15 cellular contexts compared by ENCODE assay signal in the genomic region with DNA sequence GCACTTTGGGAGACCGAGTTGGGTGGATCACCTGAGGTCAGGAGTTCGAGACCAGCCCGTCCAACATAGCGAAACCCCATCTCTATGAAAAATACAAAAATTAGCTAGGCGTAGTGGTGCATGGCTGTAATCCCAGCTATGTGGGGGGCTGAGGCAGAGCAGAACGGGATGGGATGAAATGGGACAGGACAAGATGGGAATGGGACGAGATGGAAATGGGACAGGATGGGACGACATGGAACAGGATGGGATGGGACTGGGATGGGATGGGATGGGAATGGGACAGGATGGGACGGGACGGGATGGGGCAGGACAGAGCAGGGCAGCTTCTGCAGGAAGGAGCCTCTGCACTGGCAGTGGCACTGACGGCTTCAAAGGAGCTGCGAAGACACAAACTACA.
DNase-seq lines count a peak whose midpoint lies in the region; ATAC-seq and TF ChIP-seq lines count a peak whose summit lies in the region.
"Had no signal": no experiment of that assay in that cellular context is flagged by ENCODE, and none has a peak within 500 bp of the region (broad histone marks: within the 10 kb centered on the region; RNA-seq: fewer than 3 reads in every experiment).

No MANE protein-coding gene starts in this region.

- TF ChIP-seq CTCF in RWPE1 (conservative IDR thresholded peaks at IDR 0.05; ENCODE audit: low read depth) (no peak), chondrocyte (IDR thresholded peaks at IDR 0.05) (no peak)

- H3K4me1 Mint-ChIP-seq in activated T-cell treated with anti-CD3 and anti-CD28 coated beads, Interleukin-2, amount 50 U/mL, for 72 hours (ENCODE audit: low read depth) = peaks cover 95% of the 10 kb centered on the region
- peaks cover 71% of the 10 kb centered on the region for H3K4me1 Mint-ChIP-seq in chondrocyte (ENCODE audit: low read depth)
- peaks cover 93% of the 10 kb centered on the region for H3K4me1 Mint-ChIP-seq in stimulated activated effector memory CD8-positive, alpha-beta T cell treated with anti-CD3 and anti-CD28 coated beads, Interleukin-12 subunit alpha, Interleukin-12 subunit beta, amount 100 ng/mL, for 72 hours

- H3K27ac Mint-ChIP-seq in activated T-cell treated with anti-CD3 and anti-CD28 coated beads, Interleukin-2, amount 50 U/mL, for 72 hours = peak overlapping the region; percentile 90
- peak overlapping the region; percentile 61 for H3K27ac Mint-ChIP-seq in chondrocyte (ENCODE audit: unreplicated experiment)
- H3K27ac Mint-ChIP-seq in stimulated activated effector memory CD8-positive, alpha-beta T cell treated with anti-CD3 and anti-CD28 coated beads, Interleukin-12 subunit alpha, Interleukin-12 subunit beta, amount 100 ng/mL, for 72 hours = peak overlapping the region; percentile 50

- H3K27me3 Mint-ChIP-seq in activated T-cell treated with anti-CD3 and anti-CD28 coated beads, Interleukin-2, amount 50 U/mL, for 72 hours (ENCODE audit: low read depth) = no peaks in the 10 kb centered on the region
- H3K27me3 Mint-ChIP-seq in chondrocyte (ENCODE audit: low read depth) = no peaks in the 10 kb centered on the region

- peak overlapping the region; percentile 75 for H3K27ac ChIP-seq in RWPE1
- H3K27ac ChIP-seq: left ventricle myocardium inferior, psoas muscle had no signal

- peaks cover 4 to 17% of the 10 kb centered on the region in 2 donors for H3K36me3 Mint-ChIP-seq in activated T-cell treated with anti-CD3 and anti-CD28 coated beads, Interleukin-2, amount 50 U/mL, for 72 hours (ENCODE audit: insufficient read depth in 2 of 2)
- no peaks in the 10 kb centered on the region for H3K36me3 Mint-ChIP-seq in chondrocyte (ENCODE audit: low read depth)
- peaks cover 46% of the 10 kb centered on the region for H3K36me3 Mint-ChIP-seq in stimulated activated effector memory CD8-positive, alpha-beta T cell treated with anti-CD3 and anti-CD28 coated beads, Interleukin-12 subunit alpha, Interleukin-12 subunit beta, amount 100 ng/mL, for 72 hours

- H3K9me3 Mint-ChIP-seq in activated T-cell treated with anti-CD3 and anti-CD28 coated beads, Interleukin-2, amount 50 U/mL, for 72 hours = peaks cover 0 to under 1% of the 10 kb centered on the region in 2 donors
- no peaks in the 10 kb centered on the region for H3K9me3 Mint-ChIP-seq in chondrocyte (ENCODE audit: low read depth)
- H3K9me3 Mint-ChIP-seq in stimulated activated effector memory CD8-positive, alpha-beta T cell treated with anti-CD3 and anti-CD28 coated beads, Interleukin-12 subunit alpha, Interleukin-12 subunit beta, amount 100 ng/mL, for 72 hours = peaks cover under 1% of the 10 kb centered on the region
- H3K9me3 Mint-ChIP-seq: endodermal cell had no signal

- POLR2A ChIA-PET in RWPE1 (lab: Yijun Ruan, JAX; ENCODE audit: low non-redundant PET) = no interaction called here

- no peak for DNase-seq in activated T-cell treated with anti-CD3 and anti-CD28 coated beads, Interleukin-2, amount 50 U/mL, for 72 hours
- no peak for DNase-seq in activated T-cell treated with anti-CD3 and anti-CD28 coated beads, Interleukin-2, amount 50 U/mL, for 48 hours
- DNase-seq in RWPE1 (ENCODE audit: low spot score) (no peak), chondrocyte (ENCODE audit: low spot score) (peak; percentile 62), activated gamma-delta T cell treated with Interleukin-2 at 50 U/mL for 16 hours (no peak), D341Med (ENCODE audit: low spot score) (no peak)
- DNase-seq in stimulated activated effector memory CD8-positive, alpha-beta T cell treated with anti-CD3 and anti-CD28 coated beads, Interleukin-12 subunit alpha, Interleukin-12 subunit beta, amount 100 ng/mL, for 72 hours (ENCODE audit: low spot score in 2 of 2) = no peak
- DNase-seq: endodermal cell; GDM1; KG1; left ventricle myocardium inferior; NCI-H1048; stimulated activated naive CD4-positive, alpha-beta T cell had no signal

- ATAC-seq in activated T-cell treated with anti-CD3 and anti-CD28 coated beads, Interleukin-2, amount 50 U/mL, for 72 hours (replicated peaks in 1 of 2) = no peak
- ATAC-seq in stimulated activated effector memory CD8-positive, alpha-beta T cell treated with anti-CD3 and anti-CD28 coated beads, Interleukin-12 subunit alpha, Interleukin-12 subunit beta, amount 100 ng/mL, for 72 hours = no peak
- no peak for ATAC-seq in GM21423 (IDR thresholded peaks at IDR 0.05; ENCODE audit: unreplicated experiment)
- ATAC-seq: psoas muscle had no signal

- peak overlapping the region; percentile 67 to 78 for H3K4me3 Mint-ChIP-seq in activated T-cell treated with anti-CD3 and anti-CD28 coated beads, Interleukin-2, amount 50 U/mL, for 72 hours
- H3K4me3 Mint-ChIP-seq in chondrocyte (ENCODE audit: unreplicated experiment) = no peak overlapping the region
- H3K4me3 Mint-ChIP-seq in stimulated activated effector memory CD8-positive, alpha-beta T cell treated with anti-CD3 and anti-CD28 coated beads, Interleukin-12 subunit alpha, Interleukin-12 subunit beta, amount 100 ng/mL, for 72 hours = peak overlapping the region; percentile 50
- H3K4me3 Mint-ChIP-seq: endodermal cell had no signal

- CTCF ChIA-PET in RWPE1 (lab: Yijun Ruan, JAX) = interaction anchor here (0.6 kb wide), 1 partner anchor 105 kb away, joined by 3 read pairs; no protein-coding TSS in a partner anchor
